19 cellular contexts compared by ENCODE assay signal in the genomic region with DNA sequence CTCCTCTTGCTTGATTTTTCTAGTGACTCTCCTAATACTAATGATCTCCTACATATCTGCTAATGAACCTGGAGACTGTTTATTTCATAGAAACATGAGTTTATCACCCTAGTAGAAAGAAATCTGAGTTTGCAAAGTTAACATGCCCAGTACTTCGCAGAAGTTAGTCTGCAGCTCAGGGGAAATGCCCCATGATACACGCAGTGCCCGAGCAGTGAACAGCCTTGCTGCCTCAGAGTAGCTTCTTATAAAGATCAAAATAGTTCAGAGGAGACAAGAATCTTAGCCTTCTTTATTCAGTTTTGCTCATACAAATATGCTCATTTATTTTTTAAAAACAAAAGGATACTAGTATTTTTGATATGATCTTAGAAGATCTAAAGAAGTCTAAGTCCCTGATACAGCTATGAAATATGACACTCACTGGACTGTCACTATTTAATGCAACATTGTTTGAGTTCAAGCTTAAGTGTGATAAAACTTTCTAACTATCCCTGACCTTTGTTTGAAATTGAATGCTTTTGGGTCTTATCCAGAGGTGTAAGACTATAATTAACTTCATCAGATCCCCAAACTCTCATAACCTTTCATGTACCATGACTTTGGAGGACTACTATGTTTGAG. TPM values are rescaled to one million over a fixed set of nuclear protein-coding genes. Genes with fewer than 3 reads are reported as not detected.
"Had no signal": no experiment of that assay in that cellular context is flagged by ENCODE, and none has a peak within 500 bp of the region (broad histone marks: within the 10 kb centered on the region; RNA-seq: fewer than 3 reads in every experiment).

No MANE protein-coding gene starts in this region.

- ATAC-seq: activated CD8-positive, alpha-beta T cell treated with anti-CD3 and anti-CD28 coated beads, Interleukin-2, amount 10 ng/mL, durations not matched to agents 7 days and 5 days; left lobe of liver; T-cell had no signal

- H3K27ac ChIP-seq: adrenal gland, neutrophil, prostate gland, thyroid gland, uterus, VCaP had no signal

- H3K4me3 ChIP-seq: adrenal gland, prostate gland, thyroid gland, uterus had no signal

- DNase-seq: activated CD4-positive, alpha-beta T cell treated with anti-CD3 and anti-CD28 coated beads for 4 hours; activated CD8-positive, alpha-beta T cell treated with anti-CD3 and anti-CD28 coated beads, Interleukin-2, amount 10 ng/mL, durations not matched to agents 7 days and 5 days; activated naive CD4-positive, alpha-beta T cell treated with anti-CD3 and anti-CD28 coated beads, Interleukin-2, amount 50 U/mL, for 16 hours; adrenal gland; central memory CD4-positive, alpha-beta T cell; erythroblast; mammary epithelial cell; stimulated activated CD4-positive, alpha-beta T cell treated with anti-CD3 and anti-CD28 coated beads, Interleukin-15, amount 100 ng/mL, for 24 hours; T-cell; T1000; thyroid gland; uterus had no signal

- H3K4me1 ChIP-seq: adrenal gland, prostate gland, thyroid gland, uterus had no signal

- H3K9me3 Mint-ChIP-seq: dendritic cell treated with granulocyte-macrophage colony-stimulating factor and Interleukin-4, amounts not matched to agents 40 ng/mL and 50 ng/mL, for 4 days; T-cell had no signal

- H3K27ac Mint-ChIP-seq: activated CD8-positive, alpha-beta T cell treated with anti-CD3 and anti-CD28 coated beads, Interleukin-2, amount 10 ng/mL, durations not matched to agents 7 days and 5 days; dendritic cell treated with granulocyte-macrophage colony-stimulating factor and Interleukin-4, amounts not matched to agents 40 ng/mL and 50 ng/mL, for 4 days; T-cell had no signal

- H3K27me3 Mint-ChIP-seq: dendritic cell treated with granulocyte-macrophage colony-stimulating factor and Interleukin-4, amounts not matched to agents 40 ng/mL and 50 ng/mL, for 4 days had no signal

- H3K36me3 Mint-ChIP-seq: T-cell had no signal

- H3K4me1 Mint-ChIP-seq: T-cell had no signal

- H3K4me3 Mint-ChIP-seq: activated CD8-positive, alpha-beta T cell treated with anti-CD3 and anti-CD28 coated beads, Interleukin-2, amount 10 ng/mL, durations not matched to agents 7 days and 5 days; dendritic cell treated with granulocyte-macrophage colony-stimulating factor and Interleukin-4, amounts not matched to agents 40 ng/mL and 50 ng/mL, for 4 days; T-cell had no signal

- H3K27me3 ChIP-seq: adrenal gland, neutrophil, thyroid gland, uterus had no signal

- H3K9me3 ChIP-seq: adrenal gland, neutrophil, prostate gland, thyroid gland, uterus had no signal

- H3K36me3 ChIP-seq: adrenal gland, neutrophil, prostate gland, thyroid gland, uterus had no signal

RNA-seq across cellular contexts. Expression of gene FRZB, which starts 20.5 kb away (rescaled TPM):
- total RNA-seq: activated CD8-positive, alpha-beta T cell treated with anti-CD3 and anti-CD28 coated beads, Interleukin-2, amount 10 ng/mL, durations not matched to agents 7 days and 5 days; glomerular endothelial cell; SK-MEL-5 had no signal
- polyA plus RNA-seq: mammary epithelial cell had no signal
